8 cellular contexts compared by ENCODE assay signal in genomic region chr19:39031368-39032163, GRCh38. TPM values are rescaled to one million over a fixed set of nuclear protein-coding genes. Genes with fewer than 3 reads are reported as not detected.
DNase-seq lines count a peak whose midpoint lies in the region; ATAC-seq and TF ChIP-seq lines count a peak whose summit lies in the region.

No MANE protein-coding gene starts in this region.

- H3K36me3 ChIP-seq in ACC112 (ENCODE audit: insufficient read depth, low read length) (no peaks in the 10 kb centered on the region), ascending aorta (peaks cover 6 to 13% of the 10 kb centered on the region in 2 donors), urinary bladder (ENCODE audit: insufficient read depth) (no peaks in the 10 kb centered on the region)

- peak; percentile 77 for ATAC-seq in GM19372 (IDR thresholded peaks at IDR 0.05; ENCODE audit: low read depth, unreplicated experiment)

- H3K4me3 ChIP-seq in ACC112 (ENCODE audit: low read depth, low read length) (peak overlapping the region; percentile 82), ascending aorta (peak overlapping the region; percentile 62 to 78), urinary bladder (ENCODE audit: low read depth, low read length) (peak overlapping the region; percentile 39)

- H3K27ac ChIP-seq in ACC112 (ENCODE audit: low read depth, low read length): no peak overlapping the region
- peak overlapping the region; percentile 16 to 78 for H3K27ac ChIP-seq in ascending aorta
- H3K27ac ChIP-seq in urinary bladder (ENCODE audit: low read depth): peak overlapping the region; percentile 57

- H3K79me2 ChIP-seq in ACC112 (ENCODE audit: control insufficient read depth, insufficient read depth, low read length, unreplicated experiment): no peaks in the 10 kb centered on the region

- no peaks in the 10 kb centered on the region for H3K4me1 ChIP-seq in ACC112 (ENCODE audit: control insufficient read depth, insufficient read depth, low read length, unreplicated experiment)
- H3K4me1 ChIP-seq in ascending aorta: peaks cover 0 to 7% of the 10 kb centered on the region in 2 donors
- H3K4me1 ChIP-seq in urinary bladder (ENCODE audit: insufficient read depth): no peaks in the 10 kb centered on the region

- H3K27me3 ChIP-seq in ACC112 (ENCODE audit: insufficient read depth, low read length): no peaks in the 10 kb centered on the region
- no peaks in the 10 kb centered on the region for H3K27me3 ChIP-seq in ascending aorta

- DNase-seq in NAMALWA (ENCODE audit: low spot score): peak; percentile 89
- peak; percentile 74 for DNase-seq in T-helper 22 cell (ENCODE audit: low read depth)
- DNase-seq in ascending aorta (ENCODE audit: low spot score in 2 of 2): peak; percentile 67 to 86
- peak; percentile 32 for DNase-seq in hepatic stellate cell (ENCODE audit: low spot score)
- peak; percentile 71 for DNase-seq in putamen (ENCODE audit: low spot score)

- H3K9me3 ChIP-seq in ascending aorta: no peaks in the 10 kb centered on the region

- WGBS in urinary bladder: under 1% methylated on average over 58 of the region's 58 CpGs

- TF ChIP-seq CTCF in ascending aorta (IDR thresholded peaks at IDR 0.05): no peak

- peak overlapping the region; percentile 62 for H2AFZ ChIP-seq in ACC112 (ENCODE audit: low read length, unreplicated experiment)

- intact Hi-C loops in ascending aorta (cut with DNase I): loop anchor here (2.0 to 5.0 kb wide), 2 partner anchors 57 to 69 kb away; partner anchors contain the start of gene FBXO17

RNA-seq across cellular contexts. Expression of gene FBXO27, which starts 0.8 kb away (rescaled TPM):
- total RNA-seq in ascending aorta (144 TPM), urinary bladder (2.9 TPM)
- polyA plus RNA-seq in urinary bladder: 8.8 TPM

RNA-seq across cellular contexts. Expression of gene ACP7, which starts 52.6 kb away (rescaled TPM):
- total RNA-seq in ascending aorta: not detected
- 0.11 TPM for total RNA-seq in urinary bladder
- polyA plus RNA-seq in urinary bladder: 0.05 TPM

RNA-seq across cellular contexts. Expression of gene FBXO17, which starts 56.0 kb away (rescaled TPM):
- total RNA-seq in ascending aorta (47.4 TPM), urinary bladder (19.6 TPM)
- polyA plus RNA-seq in urinary bladder: 34.7 TPM

Comparison
In these comparisons a context has a peak if more than half of its experiments do, and no peak if none do; other contexts are left out.
1. DNase-seq: peak in every context shown above with its lines; median percentile 89 in NAMALWA; 76 in ascending aorta; 74 in T-helper 22 cell; 71 in putamen; 32 in hepatic stellate cell.
2. RNA of gene FBXO27, which starts 0.8 kb away (total RNA-seq): 144 TPM in ascending aorta (single experiment); 2.9 TPM in urinary bladder (single experiment); every median in the first group is over 10 times any median in the second.
3. Peak in every context shown above with its lines, with median percentiles within 50 percentile points of each other: H3K4me3 ChIP-seq.